ENCODE assay signal across 35 cellular contexts in genomic region chr13:30927595-30927994, GRCh38. TPM values are rescaled to one million over a fixed set of nuclear protein-coding genes. Genes with fewer than 3 reads are reported as not detected.
DNase-seq lines count a peak whose midpoint lies in the region; ATAC-seq and TF ChIP-seq lines count a peak whose summit lies in the region.
"Had no signal": no experiment of that assay in that cellular context is flagged by ENCODE, and none has a peak within 500 bp of the region (broad histone marks: within the 10 kb centered on the region; RNA-seq: fewer than 3 reads in every experiment).

No MANE protein-coding gene starts in this region.

- no peaks in the 10 kb centered on the region for H3K36me3 Mint-ChIP-seq in activated T-cell treated with anti-CD3 and anti-CD28 coated beads, Interleukin-2, amount 50 U/mL, for 24 hours (ENCODE audit: low read depth)
- H3K36me3 Mint-ChIP-seq in Calu3 (ENCODE audit: insufficient read depth, unreplicated experiment), result peaks cover 8% of the 10 kb centered on the region
- H3K36me3 Mint-ChIP-seq: CD4-positive, alpha-beta memory T cell; immature natural killer cell; type B pancreatic cell had no signal

- peak overlapping the region; percentile 4 for H3K27ac Mint-ChIP-seq in activated T-cell treated with anti-CD3 and anti-CD28 coated beads, Interleukin-2, amount 50 U/mL, for 24 hours
- H3K27ac Mint-ChIP-seq in Calu3 (ENCODE audit: unreplicated experiment), result peak overlapping the region; percentile 62
- H3K27ac Mint-ChIP-seq: activated CD4-positive, alpha-beta memory T cell treated with anti-CD3 and anti-CD28 coated beads, Interleukin-2, amount 10 ng/mL, durations not matched to agents 7 days and 5 days; CD4-positive, alpha-beta memory T cell; HFFc6; immature natural killer cell; T-helper 17 cell; type B pancreatic cell had no signal

- intact Hi-C loops in Calu3 (cut with micrococcal nuclease; ENCODE audit: unreplicated experiment), result loop anchor here (10.0 kb wide), 1 partner anchor 47 kb away; no protein-coding TSS in a partner anchor
- intact Hi-C loops in right cardiac atrium (cut with DNase I), result no loop called here

- peaks cover 25% of the 10 kb centered on the region for H3K4me1 Mint-ChIP-seq in activated T-cell treated with anti-CD3 and anti-CD28 coated beads, Interleukin-2, amount 50 U/mL, for 24 hours (ENCODE audit: low read depth)
- H3K4me1 Mint-ChIP-seq in Calu3 (ENCODE audit: low read depth, unreplicated experiment), result peaks cover 32% of the 10 kb centered on the region
- H3K4me1 Mint-ChIP-seq: activated CD4-positive, alpha-beta memory T cell treated with anti-CD3 and anti-CD28 coated beads, Interleukin-2, amount 10 ng/mL, durations not matched to agents 7 days and 5 days had no signal

- TF ChIP-seq CTCF in Calu3 (IDR thresholded peaks at IDR 0.05; ENCODE audit: unreplicated experiment), result no peak
- TF ChIP-seq CTCF in epithelial cell of proximal tubule (conservative IDR thresholded peaks at IDR 0.05; ENCODE audit: low read depth, low read length), result no peak
- TF ChIP-seq CTCF in foreskin fibroblast (IDR thresholded peaks at IDR 0.05; ENCODE audit: low read depth, low read length), result no peak

- H3K27me3 ChIP-seq in right cardiac atrium (ENCODE audit: control insufficient read depth, insufficient read depth), result no peaks in the 10 kb centered on the region
- H3K27me3 ChIP-seq: adrenal gland, body of pancreas, right atrium auricular region had no signal

- H3K27me3 Mint-ChIP-seq in activated T-cell treated with anti-CD3 and anti-CD28 coated beads, Interleukin-2, amount 50 U/mL, for 24 hours, result peaks cover 55% of the 10 kb centered on the region
- H3K27me3 Mint-ChIP-seq in Calu3 (ENCODE audit: unreplicated experiment), result no peaks in the 10 kb centered on the region

- WGBS in right cardiac atrium, result 95% methylated on average over 1 of the region's 1 CpG

- no peak overlapping the region for H3K4me3 ChIP-seq in epithelial cell of proximal tubule (ENCODE audit: low read depth, low read length)
- no peak overlapping the region for H3K4me3 ChIP-seq in right cardiac atrium (ENCODE audit: low read length)
- H3K4me3 ChIP-seq in foreskin fibroblast (ENCODE audit: low read depth in 1 of 2, low read length in 2 of 2), result no peak overlapping the region
- H3K4me3 ChIP-seq: adrenal gland, body of pancreas, GM12878, PC-9, right atrium auricular region had no signal

- H3K4me1 ChIP-seq in right cardiac atrium (ENCODE audit: control insufficient read depth, insufficient read depth, low read length), result no peaks in the 10 kb centered on the region
- H3K4me1 ChIP-seq: adrenal gland had no signal

- no peak for ATAC-seq in right cardiac atrium
- ATAC-seq: GM12878, left lobe of liver, T-helper 17 cell had no signal

- peaks cover 2% of the 10 kb centered on the region for H3K9me3 Mint-ChIP-seq in activated T-cell treated with anti-CD3 and anti-CD28 coated beads, Interleukin-2, amount 50 U/mL, for 24 hours
- no peaks in the 10 kb centered on the region for H3K9me3 Mint-ChIP-seq in Calu3 (ENCODE audit: low read depth, unreplicated experiment)
- H3K9me3 Mint-ChIP-seq: activated CD4-positive, alpha-beta memory T cell treated with anti-CD3 and anti-CD28 coated beads, Interleukin-2, amount 10 ng/mL, durations not matched to agents 7 days and 5 days; HFFc6; immature natural killer cell; neural crest cell had no signal

- CTCF ChIA-PET in Calu3 (lab: Charles Lee), result no interaction called here

- H3K27ac ChIP-seq in right cardiac atrium (ENCODE audit: low read length), result no peak overlapping the region
- H3K27ac ChIP-seq: adrenal gland, parathyroid adenoma, PC-9, right atrium auricular region had no signal

- DNase-seq in activated T-cell treated with anti-CD3 and anti-CD28 coated beads, Interleukin-2, amount 50 U/mL, for 24 hours, result no peak
- DNase-seq in activated T-cell treated with anti-CD3 and anti-CD28 coated beads for 4 hours, result no peak
- no peak for DNase-seq in Calu3
- peak; percentile 9 for DNase-seq in epithelial cell of proximal tubule (ENCODE audit: low read depth)
- peak; percentile 78 for DNase-seq in renal cortical epithelial cell (ENCODE audit: low read depth)
- DNase-seq in OCI-M2 (lab: John Stamatoyannopoulos, UW; ENCODE audit: unreplicated experiment), result no peak
- DNase-seq in right cardiac atrium, result no peak
- no peak for DNase-seq in foreskin fibroblast
- DNase-seq: activated CD4-positive, alpha-beta memory T cell treated with anti-CD3 and anti-CD28 coated beads, Interleukin-2, amount 10 ng/mL, durations not matched to agents 7 days and 5 days; adrenal gland; AML-193; body of pancreas; CD4-positive, alpha-beta memory T cell; DMS153; HFFc6; hypothalamus; immature natural killer cell; mesendoderm; NCI-H2107; NCI-H345; NCI-H69; PC-9; SK-N-SH; substantia nigra; T-helper 17 cell had no signal

- BruUV-seq in Calu3 (replicated peaks; lab: Mats Ljungman, UMichigan), result no TSS peak

- no peak overlapping the region for H3K4me3 Mint-ChIP-seq in activated T-cell treated with anti-CD3 and anti-CD28 coated beads, Interleukin-2, amount 50 U/mL, for 24 hours
- no peak overlapping the region for H3K4me3 Mint-ChIP-seq in Calu3 (ENCODE audit: low read depth, unreplicated experiment)
- H3K4me3 Mint-ChIP-seq: activated CD4-positive, alpha-beta memory T cell treated with anti-CD3 and anti-CD28 coated beads, Interleukin-2, amount 10 ng/mL, durations not matched to agents 7 days and 5 days; CD4-positive, alpha-beta memory T cell; HFFc6; immature natural killer cell; neural crest cell; T-helper 17 cell; type B pancreatic cell had no signal

- no peaks in the 10 kb centered on the region for H3K9me3 ChIP-seq in right cardiac atrium (ENCODE audit: control insufficient read depth, low read length)
- H3K9me3 ChIP-seq: adrenal gland, body of pancreas, right atrium auricular region, SK-N-SH had no signal

RNA-seq across cellular contexts. Expression of gene TEX26, which starts 4.9 kb away (rescaled TPM):
- total RNA-seq in Calu3 (2022), result not detected in 2 replicates
- total RNA-seq in epithelial cell of proximal tubule, result not detected in 2 replicates
- not detected in 2 replicates for total RNA-seq in renal cortical epithelial cell
- total RNA-seq in right cardiac atrium, result not detected
- polyA plus RNA-seq in right cardiac atrium, result 0.27 TPM
- total RNA-seq: A673; activated CD4-positive, alpha-beta memory T cell treated with anti-CD3 and anti-CD28 coated beads, Interleukin-2, amount 10 ng/mL, durations not matched to agents 7 days and 5 days; body of pancreas; CD4-positive, alpha-beta memory T cell; dermis microvascular lymphatic vessel endothelial cell; GM12878; H1; HFFc6; HT1080; left lobe of liver; neural crest cell; PC-9; right atrium auricular region; T-helper 17 cell had no signal
- polyA plus RNA-seq: CD4-positive, alpha-beta memory T cell; GM12878; H1; immature natural killer cell; SK-N-SH had no signal

RNA-seq across cellular contexts. Expression of gene MEDAG, which starts 21.5 kb away (rescaled TPM):
- 1.6 and 2.3 TPM in 2 replicates for total RNA-seq in Calu3 (2022)
- total RNA-seq in epithelial cell of proximal tubule, result 0.07 and 0.17 TPM in 2 replicates
- total RNA-seq in renal cortical epithelial cell, result 0.10 and 0.17 TPM in 2 replicates
- 10 to 100 TPM in 1 of 4 donors, 1 to 10 TPM in 3; 5.4 to 22.2 (median 8.5) TPM for total RNA-seq in right cardiac atrium
- polyA plus RNA-seq in right cardiac atrium, result 7.3 TPM
- total RNA-seq: A673; CD4-positive, alpha-beta memory T cell; GM12878; HT1080; neural crest cell; PC-9; T-helper 17 cell had no signal
- polyA plus RNA-seq: immature natural killer cell, SK-N-SH had no signal

Comparison
In these comparisons a context has a peak if more than half of its experiments do, and no peak if none do; other contexts are left out.
1. DNase-seq: peak in epithelial cell of proximal tubule (single experiment) and renal cortical epithelial cell (single experiment); none in activated T-cell treated with anti-CD3 and anti-CD28 coated beads, Interleukin-2, amount 50 U/mL, for 24 hours (single experiment), activated T-cell treated with anti-CD3 and anti-CD28 coated beads for 4 hours (single experiment), Calu3 (single experiment), OCI-M2 (single experiment), right cardiac atrium (0 of 3) and foreskin fibroblast (0 of 2).